ENCODE assay signal across 20 cellular contexts in genomic region chr7:82359426-82359825, GRCh38.
"Had no signal": no experiment of that assay in that cellular context is flagged by ENCODE, and none has a peak within 500 bp of the region (broad histone marks: within the 10 kb centered on the region; RNA-seq: fewer than 3 reads in every experiment).

No MANE protein-coding gene starts in this region.

- H3K9me3 ChIP-seq: ascending aorta, breast epithelium, gastrocnemius medialis, heart right ventricle, lower lobe of right lung, right lobe of liver, thoracic aorta, upper lobe of right lung had no signal

- H3K27ac Mint-ChIP-seq: activated naive CD4-positive, alpha-beta T cell treated with anti-CD3 and anti-CD28 coated beads for 36 hours; activated T-helper 17 cell treated with anti-CD3 and anti-CD28 coated beads, Interleukin-2, amount 50 U/mL, for 72 hours; dendritic cell treated with granulocyte-macrophage colony-stimulating factor and Interleukin-4, amounts not matched to agents 40 ng/mL and 50 ng/mL, for 4 days; effector memory CD8-positive, alpha-beta T cell; mesothelial cell of epicardium; stimulated activated naive CD8-positive, alpha-beta T cell treated with anti-CD3 and anti-CD28 coated beads, Interleukin-15, amount 100 ng/mL, for 72 hours had no signal

- H3K27me3 Mint-ChIP-seq: activated T-helper 17 cell treated with anti-CD3 and anti-CD28 coated beads, Interleukin-2, amount 50 U/mL, for 72 hours; dendritic cell treated with granulocyte-macrophage colony-stimulating factor and Interleukin-4, amounts not matched to agents 40 ng/mL and 50 ng/mL, for 4 days; effector memory CD8-positive, alpha-beta T cell; stimulated activated naive CD8-positive, alpha-beta T cell treated with anti-CD3 and anti-CD28 coated beads, Interleukin-15, amount 100 ng/mL, for 72 hours had no signal

- DNase-seq: activated CD4-positive, alpha-beta T cell treated with anti-CD3 and anti-CD28 coated beads, Interleukin-2, amount 50 U/mL, for 48 hours; activated naive CD4-positive, alpha-beta T cell treated with anti-CD3 and anti-CD28 coated beads for 36 hours; cerebellar nuclear complex; effector memory CD8-positive, alpha-beta T cell; gastrocnemius medialis; heart right ventricle; left colon; lower lobe of right lung; right lobe of liver; stimulated activated naive CD8-positive, alpha-beta T cell treated with anti-CD3 and anti-CD28 coated beads, Interleukin-15, amount 100 ng/mL, for 72 hours; upper lobe of right lung; WERI-Rb-1 had no signal

- H3K4me2 ChIP-seq: smooth muscle cell had no signal

- ATAC-seq: activated T-helper 17 cell treated with anti-CD3 and anti-CD28 coated beads, Interleukin-2, amount 50 U/mL, for 72 hours; effector memory CD8-positive, alpha-beta T cell; gastrocnemius medialis; heart right ventricle; left colon; lower lobe of right lung; right lobe of liver; stimulated activated naive CD8-positive, alpha-beta T cell treated with anti-CD3 and anti-CD28 coated beads, Interleukin-15, amount 100 ng/mL, for 72 hours; upper lobe of right lung had no signal

- H3K9me3 Mint-ChIP-seq: activated naive CD4-positive, alpha-beta T cell treated with anti-CD3 and anti-CD28 coated beads for 36 hours; dendritic cell treated with granulocyte-macrophage colony-stimulating factor and Interleukin-4, amounts not matched to agents 40 ng/mL and 50 ng/mL, for 4 days; mesothelial cell of epicardium; neural crest cell; stimulated activated naive CD8-positive, alpha-beta T cell treated with anti-CD3 and anti-CD28 coated beads, Interleukin-15, amount 100 ng/mL, for 72 hours had no signal

- H3K27ac ChIP-seq: breast epithelium, heart right ventricle, lower lobe of right lung, right lobe of liver, thoracic aorta, upper lobe of right lung, WERI-Rb-1 had no signal

- H3K4me1 ChIP-seq: breast epithelium, lower lobe of right lung, right lobe of liver, upper lobe of right lung had no signal

- H3K36me3 Mint-ChIP-seq: mesothelial cell of epicardium had no signal

- H3K4me3 Mint-ChIP-seq: activated naive CD4-positive, alpha-beta T cell treated with anti-CD3 and anti-CD28 coated beads for 36 hours; activated T-helper 17 cell treated with anti-CD3 and anti-CD28 coated beads, Interleukin-2, amount 50 U/mL, for 72 hours; dendritic cell treated with granulocyte-macrophage colony-stimulating factor and Interleukin-4, amounts not matched to agents 40 ng/mL and 50 ng/mL, for 4 days; effector memory CD8-positive, alpha-beta T cell; mesothelial cell of epicardium; neural crest cell; stimulated activated naive CD8-positive, alpha-beta T cell treated with anti-CD3 and anti-CD28 coated beads, Interleukin-15, amount 100 ng/mL, for 72 hours had no signal

- H3K27me3 ChIP-seq: ascending aorta, breast epithelium, gastrocnemius medialis, heart right ventricle, right lobe of liver, upper lobe of right lung had no signal

- H3K4me1 Mint-ChIP-seq: activated T-helper 17 cell treated with anti-CD3 and anti-CD28 coated beads, Interleukin-2, amount 50 U/mL, for 72 hours; stimulated activated naive CD8-positive, alpha-beta T cell treated with anti-CD3 and anti-CD28 coated beads, Interleukin-15, amount 100 ng/mL, for 72 hours had no signal

- H3K4me3 ChIP-seq: ascending aorta, breast epithelium, gastrocnemius medialis, heart right ventricle, lower lobe of right lung, right lobe of liver, smooth muscle cell, thoracic aorta, upper lobe of right lung had no signal

- H3K36me3 ChIP-seq: ascending aorta, breast epithelium, gastrocnemius medialis, heart right ventricle, lower lobe of right lung, right lobe of liver, thoracic aorta, upper lobe of right lung, WERI-Rb-1 had no signal
